Comparison of ENCODE assay signal across 14 cellular contexts in the genomic region with DNA sequence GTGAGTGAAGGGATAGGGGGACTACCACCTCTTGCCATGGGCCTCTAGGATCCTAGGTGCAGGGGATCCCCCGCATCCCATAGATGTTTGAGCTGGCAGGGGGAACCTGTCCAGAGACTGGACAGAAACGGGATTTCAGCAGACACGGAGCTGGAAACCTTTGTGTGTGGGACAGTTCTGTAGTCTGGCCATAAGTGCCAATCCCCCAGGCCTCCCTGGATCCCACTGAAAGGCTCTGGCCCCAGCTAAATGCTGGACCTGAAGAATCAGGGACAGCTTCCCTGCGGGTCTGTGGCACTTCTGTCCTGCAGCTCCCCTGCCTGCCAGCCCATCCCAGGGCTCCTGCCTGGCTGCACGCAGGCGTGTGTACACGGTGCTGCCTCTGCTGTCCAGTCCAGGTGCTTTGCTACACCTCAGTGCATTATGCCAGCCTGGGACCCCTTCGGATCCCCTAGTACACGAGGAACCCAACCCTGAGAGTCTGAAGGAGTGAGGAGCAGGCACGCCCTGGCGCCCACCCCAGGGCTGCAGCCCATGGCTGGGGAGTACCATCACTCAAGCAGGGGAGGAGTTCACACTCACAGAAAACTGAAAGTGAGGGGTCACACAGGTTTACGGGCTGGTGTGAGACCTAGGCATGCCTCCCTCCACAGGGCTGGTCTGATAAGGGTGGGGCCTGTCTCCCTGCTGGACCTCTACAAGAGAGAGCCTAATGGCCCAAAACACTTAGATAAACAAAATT.
"Had no signal": no experiment of that assay in that cellular context is flagged by ENCODE, and none has a peak within 500 bp of the region (broad histone marks: within the 10 kb centered on the region; RNA-seq: fewer than 3 reads in every experiment).

No MANE protein-coding gene starts in this region.

- DNase-seq: activated CD4-positive, alpha-beta T cell treated with anti-CD3 and anti-CD28 coated beads, Interleukin-2, amount 50 U/mL, for 1 hour; activated CD8-positive, alpha-beta memory T cell treated with anti-CD3 and anti-CD28 coated beads for 24 hours; activated gamma-delta T cell treated with Interleukin-2 at 50 U/mL for 16 hours; activated naive CD8-positive, alpha-beta T cell treated with anti-CD3 and anti-CD28 coated beads, Interleukin-2, amount 10 ng/mL, durations not matched to agents 7 days and 5 days; cortex of kidney; effector CD4-positive, alpha-beta T cell; foreskin fibroblast; glutamatergic neuron; kidney glomerular epithelial cell; psoas muscle; thyroid gland had no signal

- H3K27ac ChIP-seq: psoas muscle, right lobe of liver, thyroid gland had no signal

- ATAC-seq: activated CD4-positive, CD25-positive, alpha-beta regulatory T cell treated with anti-CD3 and anti-CD28 coated beads, Interleukin-2, amount 50 U/mL, for 24 hours; psoas muscle had no signal

- H3K4me3 ChIP-seq: psoas muscle, right lobe of liver, smooth muscle cell, thyroid gland had no signal

- H3K9me3 ChIP-seq: psoas muscle, right lobe of liver, thyroid gland had no signal

- H3K36me3 ChIP-seq: right lobe of liver, thyroid gland had no signal

- H3K27me3 ChIP-seq: right lobe of liver, thyroid gland had no signal

- H3K4me1 ChIP-seq: psoas muscle, right lobe of liver, thyroid gland had no signal

- H3K4me2 ChIP-seq: smooth muscle cell had no signal
